ENCODE assay signal across 1 cellular context in the genomic region with DNA sequence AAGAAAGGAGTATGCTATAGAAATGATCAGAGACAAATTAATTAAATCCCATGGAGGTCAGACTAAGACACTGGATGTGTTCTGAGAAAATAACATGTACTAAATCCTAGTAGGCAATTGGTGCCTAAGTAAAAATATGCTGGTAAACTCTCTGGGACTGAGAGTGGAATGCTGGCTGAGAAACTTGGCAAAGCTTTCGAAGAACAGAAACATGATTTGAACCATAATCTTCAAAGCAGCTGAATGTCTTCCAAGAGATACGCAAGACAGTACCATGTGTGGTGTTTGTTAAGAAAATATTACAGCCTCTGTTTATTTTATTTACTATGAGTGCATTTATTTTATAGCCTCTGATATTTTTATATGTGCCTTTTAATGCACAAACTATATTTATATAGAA.
TF ChIP-seq lines count a peak whose summit lies in the region.

No MANE protein-coding gene starts in this region.

TF ChIP-seq in IMR-90, 13 proteins besides CTCF, POLR2A, EP300 and RAD21 (continued from another document):
- TF ChIP-seq, protein P1, sequence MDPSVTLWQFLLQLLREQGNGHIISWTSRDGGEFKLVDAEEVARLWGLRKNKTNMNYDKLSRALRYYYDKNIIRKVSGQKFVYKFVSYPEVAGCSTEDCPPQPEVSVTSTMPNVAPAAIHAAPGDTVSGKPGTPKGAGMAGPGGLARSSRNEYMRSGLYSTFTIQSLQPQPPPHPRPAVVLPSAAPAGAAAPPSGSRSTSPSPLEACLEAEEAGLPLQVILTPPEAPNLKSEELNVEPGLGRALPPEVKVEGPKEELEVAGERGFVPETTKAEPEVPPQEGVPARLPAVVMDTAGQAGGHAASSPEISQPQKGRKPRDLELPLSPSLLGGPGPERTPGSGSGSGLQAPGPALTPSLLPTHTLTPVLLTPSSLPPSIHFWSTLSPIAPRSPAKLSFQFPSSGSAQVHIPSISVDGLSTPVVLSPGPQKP (IDR thresholded peaks at IDR 0.05; ENCODE audit: borderline replicate concordance, low read depth, low read length): no peak
- TF ChIP-seq MAZ (IDR thresholded peaks at IDR 0.05; ENCODE audit: borderline replicate concordance, low read depth, low read length): no peak
TF ChIP-seq in IMR-90: peak in this region for 0.
